ENCODE assay signal across 13 cellular contexts in the genomic region with DNA sequence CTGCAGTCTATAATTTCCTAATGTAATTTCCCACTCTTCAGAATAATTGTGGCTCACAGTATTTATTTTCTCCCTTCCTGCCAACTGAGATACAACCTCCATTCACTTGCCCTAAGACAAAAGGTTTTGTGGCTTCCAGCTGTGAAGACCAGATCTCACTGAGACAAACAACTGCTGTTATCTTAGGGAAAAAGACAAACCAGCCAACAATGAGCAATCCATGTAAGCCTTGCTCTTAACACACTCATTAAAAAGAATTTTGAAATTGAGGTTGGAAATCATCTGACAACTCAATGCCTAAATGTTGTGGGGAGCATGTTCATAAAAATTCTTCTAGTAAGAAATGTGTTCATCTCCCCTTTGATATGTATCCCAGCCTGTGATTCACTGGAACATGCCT.
DNase-seq lines count a peak whose midpoint lies in the region; ATAC-seq and TF ChIP-seq lines count a peak whose summit lies in the region.
"Had no signal": no experiment of that assay in that cellular context is flagged by ENCODE, and none has a peak within 500 bp of the region (broad histone marks: within the 10 kb centered on the region; RNA-seq: fewer than 3 reads in every experiment).

No MANE protein-coding gene starts in this region.

- H3K27me3 ChIP-seq in left ventricle myocardium inferior (ENCODE audit: low read depth), result no peaks in the 10 kb centered on the region
- no peaks in the 10 kb centered on the region for H3K27me3 ChIP-seq in SJCRH30
- H3K27me3 ChIP-seq in iPS-18a (ENCODE audit: control insufficient read depth, insufficient read depth, low read length), result no peaks in the 10 kb centered on the region
- no peaks in the 10 kb centered on the region for H3K27me3 ChIP-seq in vagina
- no peaks in the 10 kb centered on the region for H3K27me3 ChIP-seq in lower lobe of right lung (ENCODE audit: low read depth)
- H3K27me3 ChIP-seq: dorsolateral prefrontal cortex had no signal

- TF ChIP-seq CTCF in left ventricle myocardium inferior (IDR thresholded peaks at IDR 0.05; ENCODE audit: borderline replicate concordance), result no peak
- no peak for TF ChIP-seq CTCF in vagina (IDR thresholded peaks at IDR 0.05)
- TF ChIP-seq CTCF in lower lobe of right lung (IDR thresholded peaks at IDR 0.05), result no peak

- ATAC-seq in lower lobe of right lung, result no peak

- DNase-seq in left ventricle myocardium inferior (no peak), cardiac septum (ENCODE audit: low spot score) (no peak), SJCRH30 (peak in 1 of 2 experiments; percentile 47), vagina (ENCODE audit: extremely low spot score in 2 of 2) (no peak), GM19238 (ENCODE audit: insufficient read length, low spot score) (no peak), lower lobe of right lung (no peak)
- DNase-seq in activated CD4-positive, alpha-beta T cell treated with anti-CD3 and anti-CD28 coated beads for 4 hours, result no peak
- DNase-seq: activated gamma-delta T cell, DND-41, dorsolateral prefrontal cortex, NCI-H524 had no signal

- H3K9me3 ChIP-seq in left ventricle myocardium inferior (replicated peaks) (peaks cover 6% of the 10 kb centered on the region), SJCRH30 (replicated peaks) (no peaks in the 10 kb centered on the region), iPS-18a (ENCODE audit: control insufficient read depth, low read depth, low read length) (peaks cover 6% of the 10 kb centered on the region), vagina (no peaks in the 10 kb centered on the region), lower lobe of right lung (no peaks in the 10 kb centered on the region)

- H3K4me3 ChIP-seq in left ventricle myocardium inferior, result no peak overlapping the region
- H3K4me3 ChIP-seq in SJCRH30, result no peak overlapping the region
- peak overlapping the region; percentile 12 for H3K4me3 ChIP-seq in iPS-18a (ENCODE audit: low read length)
- H3K4me3 ChIP-seq in vagina, result no peak overlapping the region
- no peak overlapping the region for H3K4me3 ChIP-seq in lower lobe of right lung
- H3K4me3 ChIP-seq: dorsolateral prefrontal cortex, SK-N-MC had no signal

- no peak overlapping the region for H3K9ac ChIP-seq in iPS-18a (ENCODE audit: low read length)

- peak overlapping the region; percentile 46 for H3K27ac ChIP-seq in left ventricle myocardium inferior (replicated peaks)
- peak overlapping the region; percentile 0; the same call in 1 of the 2 replicates for H3K27ac ChIP-seq in SJCRH30
- no peak overlapping the region for H3K27ac ChIP-seq in iPS-18a (ENCODE audit: low read length)
- H3K27ac ChIP-seq in vagina, result peak overlapping the region; percentile 50
- H3K27ac ChIP-seq in lower lobe of right lung, result no peak overlapping the region
- H3K27ac ChIP-seq: SK-N-MC had no signal

- TF ChIP-seq POLR2A in vagina (IDR thresholded peaks at IDR 0.05), result no peak

- intact Hi-C loops in left ventricle myocardium inferior (cut with micrococcal nuclease) (no loop called here), cardiac septum (cut with DNase I) (no loop called here), vagina (cut with DNase I) (no loop called here), lower lobe of right lung (cut with DNase I) (no loop called here)

- no peaks in the 10 kb centered on the region for H3K36me3 ChIP-seq in left ventricle myocardium inferior
- H3K36me3 ChIP-seq in SJCRH30, result peaks cover 2% of the 10 kb centered on the region; the same call in 1 of the 2 replicates
- no peaks in the 10 kb centered on the region for H3K36me3 ChIP-seq in iPS-18a (ENCODE audit: control insufficient read depth, low read depth, low read length)
- H3K36me3 ChIP-seq in vagina, result no peaks in the 10 kb centered on the region
- H3K36me3 ChIP-seq in lower lobe of right lung, result no peaks in the 10 kb centered on the region

- H3K4me1 ChIP-seq in left ventricle myocardium inferior (peaks cover 20% of the 10 kb centered on the region), SJCRH30 (peaks cover 33% of the 10 kb centered on the region), iPS-18a (ENCODE audit: control insufficient read depth, low read depth, low read length) (peaks cover 31% of the 10 kb centered on the region), vagina (peaks cover 25% of the 10 kb centered on the region), lower lobe of right lung (peaks cover 12% of the 10 kb centered on the region)

Comparison
In these comparisons a context has a peak if more than half of its experiments do, and no peak if none do; other contexts are left out.
1. H3K27ac ChIP-seq: peak in left ventricle myocardium inferior (single experiment), SJCRH30 (single experiment) and vagina (single experiment); none in iPS-18a (single experiment) and lower lobe of right lung (single experiment).